ENCODE assay signal across 1 cellular context in genomic region chr5:61308699-61309098, GRCh38.
TF ChIP-seq lines count a peak whose summit lies in the region.

No MANE protein-coding gene starts in this region.

TF ChIP-seq in GM23338, 12 proteins besides CTCF, POLR2A, EP300 and RAD21 (continued from another document):
- TF ChIP-seq ZNF462 (CRISPR knock-in tag; IDR thresholded peaks at IDR 0.05) (no peak), REST (IDR thresholded peaks at IDR 0.05; ENCODE audit: unreplicated experiment) (no peak), EZH2 (IDR thresholded peaks at IDR 0.05; ENCODE audit: low read depth, unreplicated experiment) (no peak), ZNF331 (CRISPR knock-in tag; IDR thresholded peaks at IDR 0.05; ENCODE audit: low read depth) (no peak), POLR2AphosphoS5 (IDR thresholded peaks at IDR 0.05; ENCODE audit: low read depth) (no peak), ZNF114 (CRISPR knock-in tag; IDR thresholded peaks at IDR 0.05) (no peak), ETS1 (IDR thresholded peaks at IDR 0.05) (no peak), STAT1 (IDR thresholded peaks at IDR 0.05; ENCODE audit: unreplicated experiment) (no peak), JUNB (IDR thresholded peaks at IDR 0.05; ENCODE audit: unreplicated experiment) (no peak)
